ENCODE assay signal across 26 cellular contexts in genomic region chr13:98222816-98223215, GRCh38. TPM values are rescaled to one million over a fixed set of nuclear protein-coding genes. Genes with fewer than 3 reads are reported as not detected.
"Had no signal": no experiment of that assay in that cellular context is flagged by ENCODE, and none has a peak within 500 bp of the region (broad histone marks: within the 10 kb centered on the region; RNA-seq: fewer than 3 reads in every experiment).

No MANE protein-coding gene starts in this region.

- H3K27ac ChIP-seq: coronary artery, epithelial cell of prostate, right lobe of liver, suprapubic skin, vagina had no signal

- H3K9me3 ChIP-seq: left lung, right lobe of liver, suprapubic skin, transverse colon, vagina had no signal

- FAIRE-seq: bronchial epithelial cell, small intestine had no signal

- DNase-seq: activated CD4-positive, alpha-beta T cell treated with anti-CD3 and anti-CD28 coated beads for 1 hour; activated CD4-positive, alpha-beta T cell treated with anti-CD3 and anti-CD28 coated beads, Interleukin-2, amount 50 U/mL, for 4 hours; activated CD8-positive, alpha-beta memory T cell treated with anti-CD3 and anti-CD28 coated beads for 24 hours; activated CD8-positive, alpha-beta memory T cell treated with anti-CD3 and anti-CD28 coated beads, Interleukin-2, amount 50 U/mL, for 4 hours; activated naive CD8-positive, alpha-beta T cell treated with anti-CD3 and anti-CD28 coated beads for 36 hours; activated T-cell treated with anti-CD3 and anti-CD28 coated beads, Interleukin-2, amount 50 U/mL, for 24 hours; left lung; right lobe of liver; stimulated activated CD4-positive, alpha-beta T cell treated with anti-CD3 and anti-CD28 coated beads, Interleukin-2, amount 100 ng/mL, for 24 hours; stimulated activated naive CD8-positive, alpha-beta T cell treated with anti-CD3 and anti-CD28 coated beads, Interleukin-15, amount 100 ng/mL, for 72 hours; SW 1271; T-helper 17 cell had no signal

- H2AFZ ChIP-seq: parathyroid adenoma had no signal

- H3K4me3 ChIP-seq: coronary artery, left lung, right lobe of liver, suprapubic skin, transverse colon, vagina had no signal

- H3K36me3 ChIP-seq: left lung, right lobe of liver, suprapubic skin, transverse colon, vagina had no signal

- H3K27me3 ChIP-seq: left lung, right lobe of liver, suprapubic skin, transverse colon, vagina had no signal

- ATAC-seq: activated T-helper 17 cell treated with anti-CD3 and anti-CD28 coated beads, Interleukin-2, amount 50 U/mL, for 72 hours; left lung; stimulated activated effector memory CD8-positive, alpha-beta T cell treated with anti-CD3 and anti-CD28 coated beads, Interleukin-12 subunit alpha, Interleukin-12 subunit beta, amount 100 ng/mL, for 72 hours; stimulated activated naive CD8-positive, alpha-beta T cell treated with anti-CD3 and anti-CD28 coated beads, Interleukin-15, amount 100 ng/mL, for 72 hours; T-helper 17 cell had no signal

- H3K9ac ChIP-seq: parathyroid adenoma had no signal

RNA-seq across cellular contexts. Expression of gene RNF113B, which starts 45.7 kb away (rescaled TPM):
- total RNA-seq: activated naive CD8-positive, alpha-beta T cell treated with anti-CD3 and anti-CD28 coated beads for 36 hours; activated T-helper 17 cell treated with anti-CD3 and anti-CD28 coated beads, Interleukin-2, amount 50 U/mL, for 72 hours; bronchial epithelial cell; fibroblast of villous mesenchyme; kidney epithelial cell; left lung; lung microvascular endothelial cell; myocyte; right lobe of liver; suprapubic skin; T-helper 17 cell; transverse colon; vagina had no signal
- polyA plus RNA-seq: small intestine had no signal
